ENCODE assay signal across 8 cellular contexts in genomic region chr17:4412933-4413831, GRCh38. TPM values are rescaled to one million over a fixed set of nuclear protein-coding genes. Genes with fewer than 3 reads are reported as not detected.
DNase-seq lines count a peak whose midpoint lies in the region; ATAC-seq and TF ChIP-seq lines count a peak whose summit lies in the region.

No MANE protein-coding gene starts in this region.

- peak; percentile 74 for TF ChIP-seq CTCF in WI38 (IDR thresholded peaks at IDR 0.05; ENCODE audit: low read depth, low read length)
- peak; percentile 90 for TF ChIP-seq CTCF in MCF 10A (IDR thresholded peaks at IDR 0.05; ENCODE audit: unreplicated experiment)

- POLR2A ChIA-PET in MCF 10A (lab: Yijun Ruan, JAX): interaction anchor here (0.6 to 2.2 kb wide), 2 partner anchors 198 to 213 kb away, joined by 6 read pairs; no protein-coding TSS in a partner anchor

- H3K27ac Mint-ChIP-seq in MCF 10A (ENCODE audit: low read depth, unreplicated experiment): no peak overlapping the region

- ATAC-seq in HG03066 (IDR thresholded peaks at IDR 0.05; ENCODE audit: low read depth, unreplicated experiment) (peak; percentile 68), HG02970 (IDR thresholded peaks at IDR 0.05; ENCODE audit: low FRiP score, unreplicated experiment) (no peak)

- intact Hi-C loops in MCF 10A (cut with micrococcal nuclease): loop anchor here (1.0 to 2.0 kb wide), 3 partner anchors 198 to 500 kb away; no protein-coding TSS in a partner anchor

- no peak overlapping the region for H3K4me3 Mint-ChIP-seq in MCF 10A (ENCODE audit: unreplicated experiment)

- no peak overlapping the region for H3K4me3 ChIP-seq in WI38 (ENCODE audit: low read depth, low read length)

- CTCF ChIA-PET in MCF 10A (lab: Yijun Ruan, JAX): interaction anchor here (0.5 to 1.9 kb wide), 12 partner anchors 10 to 243 kb away, joined by 3 to 12 read pairs (median 4); no protein-coding TSS in a partner anchor

- H3K4me1 Mint-ChIP-seq in MCF 10A (ENCODE audit: insufficient read depth, unreplicated experiment): peaks cover 9% of the 10 kb centered on the region

- no peaks in the 10 kb centered on the region for H3K36me3 Mint-ChIP-seq in MCF 10A (ENCODE audit: insufficient read depth, unreplicated experiment)

- BruUV-seq in MCF 10A (replicated peaks; lab: Mats Ljungman, UMichigan): no TSS peak

- peak; percentile 91 for DNase-seq in DMS53 (lab: John Stamatoyannopoulos, UW)
- peak; percentile 68 to 89 for DNase-seq in NCI-H446 (lab: John Stamatoyannopoulos, UW)
- DNase-seq in MCF 10A (ENCODE audit: unreplicated experiment): peak; percentile 83
- peak; percentile 84 for DNase-seq in iris pigment epithelial cell (ENCODE audit: low read depth)
- DNase-seq in stimulated activated CD4-positive, alpha-beta T cell treated with anti-CD3 and anti-CD28 coated beads, Interleukin-12 subunit alpha, Interleukin-12 subunit beta, amount 100 ng/mL, for 48 hours (ENCODE audit: low read depth in 2 of 3, low spot score in 1 of 3): peak; percentile 85 to 91 (median 86)

- no peaks in the 10 kb centered on the region for H3K9me3 Mint-ChIP-seq in MCF 10A (ENCODE audit: unreplicated experiment)

- H3K27me3 Mint-ChIP-seq in MCF 10A (ENCODE audit: insufficient read depth, unreplicated experiment): no peaks in the 10 kb centered on the region

RNA-seq across cellular contexts. Expression of gene SPNS3, which starts 20.6 kb away (rescaled TPM):
- not detected in 2 replicates for total RNA-seq in MCF 10A (2022)

RNA-seq across cellular contexts. Expression of gene UBE2G1, which starts 46.7 kb away (rescaled TPM):
- total RNA-seq in MCF 10A (2022): 65.1 and 78.5 TPM in 2 replicates
